ENCODE assay signal across 25 cellular contexts in the genomic region with DNA sequence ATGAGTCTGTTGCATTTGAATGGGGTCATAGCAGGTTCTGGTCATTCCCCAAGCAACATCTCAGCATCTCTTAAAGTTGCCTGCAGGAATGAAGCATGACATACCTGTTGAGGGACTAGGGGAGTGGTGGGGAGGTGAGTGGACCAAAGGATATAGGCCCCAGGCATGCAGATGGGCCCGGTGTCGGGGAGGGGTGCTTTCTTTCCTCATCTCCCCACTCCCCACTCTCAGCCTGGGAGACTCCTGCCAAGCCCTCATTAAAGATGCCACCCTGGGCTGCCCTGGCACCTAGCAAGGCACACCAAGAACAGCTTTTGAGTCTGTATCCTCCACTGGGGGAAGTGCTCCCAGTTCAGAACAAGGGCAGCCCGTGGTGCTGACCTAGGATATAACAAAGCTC. TPM values are rescaled to one million over a fixed set of nuclear protein-coding genes. Genes with fewer than 3 reads are reported as not detected.
DNase-seq lines count a peak whose midpoint lies in the region; ATAC-seq and TF ChIP-seq lines count a peak whose summit lies in the region.
"Had no signal": no experiment of that assay in that cellular context is flagged by ENCODE, and none has a peak within 500 bp of the region (broad histone marks: within the 10 kb centered on the region; RNA-seq: fewer than 3 reads in every experiment).

No MANE protein-coding gene starts in this region.

- H4K20me1 ChIP-seq in osteoblast (ENCODE audit: insufficient read depth, low read length): no peaks in the 10 kb centered on the region

- no peak overlapping the region for H3K4me3 ChIP-seq in osteoblast (ENCODE audit: insufficient read depth, low read length)
- H3K4me3 ChIP-seq: BLaER1 treated with 17β-estradiol and CSF1 and Interleukin-3, amounts not matched to agents 10 nM and 100 nM; MG63 had no signal

- no peaks in the 10 kb centered on the region for H3K27me3 Mint-ChIP-seq in activated CD4-positive, alpha-beta T cell treated with anti-CD3 and anti-CD28 coated beads, Interleukin-2, amount 10 ng/mL, durations not matched to agents 7 days and 5 days
- no peaks in the 10 kb centered on the region for H3K27me3 Mint-ChIP-seq in activated CD4-positive, alpha-beta T cell treated with anti-CD3 and anti-CD28 coated beads, Interleukin-2, amount 10 ng/mL, durations not matched to agents 24 days and 14 days
- no peaks in the 10 kb centered on the region for H3K27me3 Mint-ChIP-seq in activated T-helper 17 cell treated with anti-CD3 and anti-CD28 coated beads, Interleukin-2, amount 50 U/mL, for 72 hours
- H3K27me3 Mint-ChIP-seq: CD4-positive, alpha-beta memory T cell had no signal

- no peak for TF ChIP-seq CTCF in osteoblast (IDR thresholded peaks at IDR 0.05; ENCODE audit: extremely low read depth, low read depth, low read length)

- no peaks in the 10 kb centered on the region for H3K4me1 ChIP-seq in osteoblast (ENCODE audit: insufficient read depth, low read length)
- H3K4me1 ChIP-seq: Caco-2 had no signal

- no peak overlapping the region for H2AFZ ChIP-seq in osteoblast (ENCODE audit: low read length)

- H3K4me3 Mint-ChIP-seq in activated CD4-positive, alpha-beta T cell treated with anti-CD3 and anti-CD28 coated beads, Interleukin-2, amount 10 ng/mL, durations not matched to agents 7 days and 5 days: no peak overlapping the region
- H3K4me3 Mint-ChIP-seq in activated CD4-positive, alpha-beta T cell treated with anti-CD3 and anti-CD28 coated beads, Interleukin-2, amount 10 ng/mL, durations not matched to agents 24 days and 14 days: no peak overlapping the region
- no peak overlapping the region for H3K4me3 Mint-ChIP-seq in activated T-helper 17 cell treated with anti-CD3 and anti-CD28 coated beads, Interleukin-2, amount 50 U/mL, for 72 hours
- H3K4me3 Mint-ChIP-seq: CD4-positive, alpha-beta memory T cell had no signal

- H3K36me3 Mint-ChIP-seq in activated CD4-positive, alpha-beta T cell treated with anti-CD3 and anti-CD28 coated beads, Interleukin-2, amount 10 ng/mL, durations not matched to agents 7 days and 5 days (ENCODE audit: low read depth): peaks cover 19% of the 10 kb centered on the region
- H3K36me3 Mint-ChIP-seq in activated CD4-positive, alpha-beta T cell treated with anti-CD3 and anti-CD28 coated beads, Interleukin-2, amount 10 ng/mL, durations not matched to agents 24 days and 14 days (ENCODE audit: low read depth): peaks cover 30% of the 10 kb centered on the region
- peaks cover 89% of the 10 kb centered on the region for H3K36me3 Mint-ChIP-seq in activated T-helper 17 cell treated with anti-CD3 and anti-CD28 coated beads, Interleukin-2, amount 50 U/mL, for 72 hours (ENCODE audit: low read depth)

- H3K27ac ChIP-seq in osteoblast (ENCODE audit: low read depth, low read length): no peak overlapping the region
- H3K27ac ChIP-seq: 22Rv1; BLaER1 treated with 17β-estradiol and CSF1 and Interleukin-3, amounts not matched to agents 10 nM and 100 nM; RWPE1 had no signal

- H3K36me3 ChIP-seq in osteoblast (ENCODE audit: insufficient read depth, low read length): peaks cover 76% of the 10 kb centered on the region
- H3K36me3 ChIP-seq: MG63 had no signal

- no peaks in the 10 kb centered on the region for H3K27me3 ChIP-seq in osteoblast (ENCODE audit: insufficient read depth, low read length)
- H3K27me3 ChIP-seq: BLaER1 treated with 17β-estradiol and CSF1 and Interleukin-3, amounts not matched to agents 10 nM and 100 nM; MG63 had no signal

- H3K79me2 ChIP-seq in osteoblast (ENCODE audit: insufficient read depth, low read length): no peaks in the 10 kb centered on the region

- no peaks in the 10 kb centered on the region for H3K9me3 Mint-ChIP-seq in activated CD4-positive, alpha-beta T cell treated with anti-CD3 and anti-CD28 coated beads, Interleukin-2, amount 10 ng/mL, durations not matched to agents 7 days and 5 days
- H3K9me3 Mint-ChIP-seq in activated CD4-positive, alpha-beta T cell treated with anti-CD3 and anti-CD28 coated beads, Interleukin-2, amount 10 ng/mL, durations not matched to agents 24 days and 14 days: no peaks in the 10 kb centered on the region
- H3K9me3 Mint-ChIP-seq in activated T-helper 17 cell treated with anti-CD3 and anti-CD28 coated beads, Interleukin-2, amount 50 U/mL, for 72 hours: no peaks in the 10 kb centered on the region
- H3K9me3 Mint-ChIP-seq: CD4-positive, alpha-beta memory T cell had no signal

- intact Hi-C loops in activated CD4-positive, alpha-beta T cell treated with anti-CD3 and anti-CD28 coated beads, Interleukin-2, amount 10 ng/mL, durations not matched to agents 24 days and 14 days (cut with micrococcal nuclease): no loop called here

- DNase-seq in activated CD4-positive, alpha-beta T cell treated with anti-CD3 and anti-CD28 coated beads, Interleukin-2, amount 10 ng/mL, durations not matched to agents 7 days and 5 days: no peak
- DNase-seq in activated CD4-positive, alpha-beta T cell treated with anti-CD3 and anti-CD28 coated beads, Interleukin-2, amount 10 ng/mL, durations not matched to agents 24 days and 14 days: no peak
- DNase-seq in osteoblast (ENCODE audit: insufficient read length, low spot score, missing footprints): peak; percentile 55
- no peak for DNase-seq in NCI-H524 (lab: John Stamatoyannopoulos, UW)
- DNase-seq in G401 (ENCODE audit: low spot score): no peak
- DNase-seq: Caco-2; CD4-positive, alpha-beta memory T cell; DMS 273 treated with DMSO at 0.1 percent for 48 hours; DMS79 treated with DMSO at 0.1 percent for 48 hours; GOT3; HCEC 1CT; MG63; NCI-H1048; NCI-H1436; NCI-H187 treated with DMSO at 0.1 percent for 48 hours; NCI-H2107; SIG-M5 had no signal

- peaks cover 2% of the 10 kb centered on the region for H3K4me1 Mint-ChIP-seq in activated CD4-positive, alpha-beta T cell treated with anti-CD3 and anti-CD28 coated beads, Interleukin-2, amount 10 ng/mL, durations not matched to agents 7 days and 5 days
- peaks cover 6% of the 10 kb centered on the region for H3K4me1 Mint-ChIP-seq in activated CD4-positive, alpha-beta T cell treated with anti-CD3 and anti-CD28 coated beads, Interleukin-2, amount 10 ng/mL, durations not matched to agents 24 days and 14 days
- peaks cover 2% of the 10 kb centered on the region for H3K4me1 Mint-ChIP-seq in activated T-helper 17 cell treated with anti-CD3 and anti-CD28 coated beads, Interleukin-2, amount 50 U/mL, for 72 hours

- CTCF ChIA-PET in activated CD4-positive, alpha-beta T cell treated with anti-CD3 and anti-CD28 coated beads, Interleukin-2, amount 10 ng/mL, durations not matched to agents 7 days and 5 days (lab: Charles Lee): no interaction called here

- no peak overlapping the region for H3K4me2 ChIP-seq in osteoblast (ENCODE audit: insufficient read depth, low read length)
- H3K4me2 ChIP-seq: BLaER1 treated with 17β-estradiol and CSF1 and Interleukin-3, amounts not matched to agents 10 nM and 100 nM had no signal

- no peaks in the 10 kb centered on the region for H3K9me3 ChIP-seq in osteoblast (ENCODE audit: low read depth, low read length)
- H3K9me3 ChIP-seq: BLaER1 treated with 17β-estradiol and CSF1 and Interleukin-3, amounts not matched to agents 10 nM and 100 nM; Caco-2; MG63 had no signal

- in situ Hi-C loops in G401 (cut with HindIII; ENCODE audit: low sequenced_read_pairs): no loop called here

- H3K27ac Mint-ChIP-seq in activated CD4-positive, alpha-beta T cell treated with anti-CD3 and anti-CD28 coated beads, Interleukin-2, amount 10 ng/mL, durations not matched to agents 7 days and 5 days: peak overlapping the region; percentile 7
- H3K27ac Mint-ChIP-seq in activated CD4-positive, alpha-beta T cell treated with anti-CD3 and anti-CD28 coated beads, Interleukin-2, amount 10 ng/mL, durations not matched to agents 24 days and 14 days: no peak overlapping the region
- peak overlapping the region; percentile 53 for H3K27ac Mint-ChIP-seq in activated T-helper 17 cell treated with anti-CD3 and anti-CD28 coated beads, Interleukin-2, amount 50 U/mL, for 72 hours

- POLR2A ChIA-PET in activated CD4-positive, alpha-beta T cell treated with anti-CD3 and anti-CD28 coated beads, Interleukin-2, amount 10 ng/mL, durations not matched to agents 7 days and 5 days (lab: Charles Lee): no interaction called here

- ATAC-seq in GM21515 (IDR thresholded peaks at IDR 0.05; ENCODE audit: unreplicated experiment) (peak; percentile 7), GM18858 (IDR thresholded peaks at IDR 0.05; ENCODE audit: unreplicated experiment) (no peak)
- ATAC-seq in activated T-helper 17 cell treated with anti-CD3 and anti-CD28 coated beads, Interleukin-2, amount 50 U/mL, for 72 hours (replicated peaks): no peak
- ATAC-seq: SK-N-SH treated with all-trans-retinoic acid at 6 μM for 48 hours had no signal

RNA-seq across cellular contexts. Expression of a gene that starts 54.2 kb away (rescaled TPM):
- under 1 TPM; 0.15 to 0.45 TPM for total RNA-seq in activated CD4-positive, alpha-beta T cell treated with anti-CD3 and anti-CD28 coated beads, Interleukin-2, amount 10 ng/mL, durations not matched to agents 7 days and 5 days
- total RNA-seq in activated CD4-positive, alpha-beta T cell treated with anti-CD3 and anti-CD28 coated beads, Interleukin-2, amount 10 ng/mL, durations not matched to agents 24 days and 14 days: not detected in 2 replicates
- total RNA-seq in activated T-helper 17 cell treated with anti-CD3 and anti-CD28 coated beads, Interleukin-2, amount 50 U/mL, for 72 hours: under 1 TPM in 1 of 2 donors, not detected in 1; 0.21 TPM
- under 0.01 and 1.4 TPM in 2 replicates for total RNA-seq in osteoblast
- 1.1 and 1.4 TPM in 2 replicates for total RNA-seq in G401 (2014; rRNA removed; shearing (Covaris generic))
- total RNA-seq: CD4-positive, alpha-beta memory T cell; LHCN-M2 had no signal
